8 cellular contexts compared by ENCODE assay signal in the genomic region with DNA sequence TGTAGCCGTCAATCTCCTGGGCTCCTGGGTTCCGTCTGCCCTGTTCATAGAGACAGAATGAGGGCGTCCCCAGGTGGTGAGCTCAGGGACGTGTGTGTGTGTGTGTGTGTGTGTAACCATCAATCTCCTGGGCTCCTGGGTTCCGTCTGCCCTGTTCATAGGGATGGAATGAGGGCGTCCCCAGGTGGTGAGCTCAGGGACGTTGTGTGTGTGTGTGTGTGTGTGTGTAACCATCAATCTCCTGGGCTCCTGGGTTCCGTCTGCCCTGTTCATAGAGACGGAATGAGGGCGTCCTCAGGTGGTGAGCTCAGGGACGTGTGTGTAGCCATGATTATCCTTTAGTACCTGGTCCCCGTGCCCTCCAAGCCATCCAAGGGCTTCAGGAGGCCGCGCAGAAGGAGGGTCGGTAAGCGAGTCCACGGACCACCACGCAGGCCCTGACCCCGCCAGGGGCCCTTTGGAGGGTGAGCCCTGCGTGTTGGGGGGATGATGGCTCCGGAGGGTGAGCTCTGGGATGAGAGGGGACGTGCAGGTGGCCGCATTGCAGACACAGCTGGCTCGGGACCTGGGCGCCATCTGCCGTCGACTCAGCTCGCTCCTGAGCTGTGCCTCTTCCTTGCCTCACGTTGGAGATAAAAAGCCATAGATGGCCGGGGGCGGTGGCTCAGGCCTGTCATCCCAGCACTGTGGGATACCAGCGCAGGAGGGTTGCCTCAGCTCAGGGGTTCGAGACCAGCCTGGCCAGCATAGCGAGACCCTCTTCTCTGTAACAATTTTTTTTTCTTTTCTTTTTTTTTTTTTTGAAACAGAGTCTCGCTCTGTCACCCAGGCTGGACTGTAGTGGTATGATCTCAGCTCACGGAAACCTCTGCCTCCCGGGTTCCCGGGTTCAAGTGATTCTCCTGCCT. TPM values are rescaled to one million over a fixed set of nuclear protein-coding genes. Genes with fewer than 3 reads are reported as not detected.
A peak's percentile ranks its signal among the peaks of the same experiment; 100 is the strongest.
DNase-seq lines count a peak whose midpoint lies in the region; ATAC-seq, FAIRE-seq and TF ChIP-seq lines count a peak whose summit lies in the region.

No MANE protein-coding gene starts in this region.

- peak; percentile 91 for FAIRE-seq in kidney (lab: Jason Lieb, UNC)

- H3K27ac ChIP-seq in adrenal gland (no peak overlapping the region), kidney (ENCODE audit: low read depth in 2 of 2, low read length in 2 of 2) (no peak overlapping the region)

- H3K36me3 ChIP-seq in BE2C (no peaks in the 10 kb centered on the region), adrenal gland (replicated peaks in 1 of 2) (no peaks in the 10 kb centered on the region), kidney (ENCODE audit: control insufficient read depth in 1 of 2, insufficient read depth in 2 of 2, low read length in 2 of 2) (no peaks in the 10 kb centered on the region)

- TF ChIP-seq POLR2A in adrenal gland (IDR thresholded peaks at IDR 0.05), result no peak

- DNase-seq in BE2C (peak; percentile 57), HT1080 (ENCODE audit: low read depth) (peak; percentile 60), adrenal gland (peak in 5 of 7 donors; percentile 32 to 76 (median 52)), kidney (peak; percentile 74), GM03348 (ENCODE audit: low spot score) (no peak)

- H3K9ac ChIP-seq in kidney (ENCODE audit: low read length in 2 of 2), result no peak overlapping the region

- TF ChIP-seq CTCF in BE2C (IDR thresholded peaks at IDR 0.05; ENCODE audit: low read depth, low read length) (peak; percentile 22; the same call in 1 of the 2 replicates), adrenal gland (IDR thresholded peaks at IDR 0.05) (no peak), kidney (IDR thresholded peaks at IDR 0.05; ENCODE audit: borderline replicate concordance, extremely low read depth, insufficient read depth) (no peak)

- H3K9me3 ChIP-seq in BE2C, result no peaks in the 10 kb centered on the region
- H3K9me3 ChIP-seq in adrenal gland (replicated peaks in 1 of 3), result no peaks in the 10 kb centered on the region
- H3K9me3 ChIP-seq in kidney (ENCODE audit: control insufficient read depth in 1 of 2, low read length in 2 of 2), result no peaks in the 10 kb centered on the region

- ATAC-seq in HG03135 (IDR thresholded peaks at IDR 0.05; ENCODE audit: unreplicated experiment) (no peak), HG02798 (IDR thresholded peaks at IDR 0.05; ENCODE audit: poor library complexity, unreplicated experiment) (no peak), GM21515 (IDR thresholded peaks at IDR 0.05; ENCODE audit: unreplicated experiment) (no peak)

- H3K4me3 ChIP-seq in BE2C (ENCODE audit: low read depth, low read length) (no peak overlapping the region), adrenal gland (no peak overlapping the region), kidney (ENCODE audit: low read length in 2 of 2) (no peak overlapping the region)

- intact Hi-C loops in adrenal gland (cut with DNase I), result no loop called here
- intact Hi-C loops in kidney (cut with DNase I), result no loop called here

- H3K27me3 ChIP-seq in BE2C, result no peaks in the 10 kb centered on the region
- no peaks in the 10 kb centered on the region for H3K27me3 ChIP-seq in adrenal gland

- no peaks in the 10 kb centered on the region for H3K4me1 ChIP-seq in BE2C
- H3K4me1 ChIP-seq in adrenal gland (replicated peaks in 1 of 2), result peaks cover 12% of the 10 kb centered on the region in 2 donors
- peaks cover 0 to 10% of the 10 kb centered on the region in 2 donors for H3K4me1 ChIP-seq in kidney (ENCODE audit: control insufficient read depth in 1 of 2, insufficient read depth in 1 of 2, low read depth in 1 of 2, low read length in 2 of 2)

- WGBS in adrenal gland, 4 donors, result 55 to 71% (median 66%) methylated on average over 20 to 38 of the region's 38 CpGs

RNA-seq across cellular contexts. Expression of a gene that starts 5.4 kb away (rescaled TPM):
- 69.9 TPM for polyA plus RNA-seq in BE2C (2012; ENCODE audit: insufficient read depth, insufficient read length, low read depth)
- total RNA-seq in HT1080 (2014; rRNA removed; shearing (Covaris generic)), result 56.4 and 60.2 TPM in 2 replicates
- polyA plus RNA-seq in HT1080 (2015; cell fraction: cytosol; rRNA removed), result 47.9 and 49.3 TPM in 2 replicates
- 45.0 and 47.1 TPM in 2 replicates for polyA plus RNA-seq in HT1080 (2015; cell fraction: nucleus; rRNA removed)
- total RNA-seq in adrenal gland (10 to 100 TPM; 29.8 to 57.1 (median 38.1) TPM), kidney (50.1 TPM)
- polyA plus RNA-seq in adrenal gland (10 to 100 TPM in 2 of 3 donors, 1 to 10 TPM in 1; 5.3 to 53.3 (median 40.5) TPM), kidney (ENCODE audit: insufficient read depth, low read depth, low replicate concordance) (61.9 TPM)

RNA-seq across cellular contexts. Expression of a gene that starts 42.8 kb away (rescaled TPM):
- 19.4 TPM for polyA plus RNA-seq in BE2C (2012; ENCODE audit: insufficient read depth, insufficient read length, low read depth)
- 19.0 and 19.9 TPM in 2 replicates for total RNA-seq in HT1080 (2014; rRNA removed; shearing (Covaris generic))
- polyA plus RNA-seq in HT1080 (2015; cell fraction: cytosol; rRNA removed), result 11.2 and 11.8 TPM in 2 replicates
- 85.0 and 97.6 TPM in 2 replicates for polyA plus RNA-seq in HT1080 (2015; cell fraction: nucleus; rRNA removed)
- total RNA-seq in adrenal gland (1 to 10 TPM; 1.2 to 7.8 (median 5.8) TPM), kidney (11.0 TPM)
- polyA plus RNA-seq in adrenal gland (10 to 100 TPM in 1 of 3 donors, 1 to 10 TPM in 2; 1.4 to 14.3 (median 9.9) TPM), kidney (ENCODE audit: insufficient read depth, low read depth, low replicate concordance) (4.9 TPM)
